Comparison of ENCODE assay signal across 7 cellular contexts in the genomic region with DNA sequence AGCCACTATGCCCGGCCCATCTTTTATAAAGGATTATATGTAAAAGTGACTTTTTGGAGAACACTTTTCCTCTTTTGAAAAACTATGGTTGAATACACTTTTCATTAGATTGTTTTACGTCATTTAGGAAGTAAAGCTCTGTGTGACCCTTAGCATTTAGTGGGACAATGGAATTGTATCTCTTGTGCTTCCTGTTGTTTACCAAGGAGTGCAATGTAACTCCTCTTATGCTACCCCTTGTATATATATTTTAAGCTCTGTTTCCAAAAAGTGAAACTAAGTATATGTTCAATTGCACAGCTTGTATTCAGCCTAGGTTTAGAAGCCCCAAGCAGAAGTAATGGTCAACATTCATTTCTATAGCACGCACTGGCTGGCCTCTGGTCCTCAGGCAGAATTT.
"Had no signal": no experiment of that assay in that cellular context is flagged by ENCODE, and none has a peak within 500 bp of the region (broad histone marks: within the 10 kb centered on the region; RNA-seq: fewer than 3 reads in every experiment).

No MANE protein-coding gene starts in this region.

- DNase-seq: IMR-90, KBM-7, KG1 had no signal

- ATAC-seq: K562 had no signal

- H3K9ac ChIP-seq: KMS-11 had no signal

- H3K27ac ChIP-seq: HL-60, KMS-11 had no signal

- H3K4me2 ChIP-seq: KMS-11 had no signal

- H3K4me3 ChIP-seq: K562 had no signal

- FAIRE-seq: HTR-8/SVneo, K562 had no signal
